ENCODE assay signal across 11 cellular contexts in the genomic region with DNA sequence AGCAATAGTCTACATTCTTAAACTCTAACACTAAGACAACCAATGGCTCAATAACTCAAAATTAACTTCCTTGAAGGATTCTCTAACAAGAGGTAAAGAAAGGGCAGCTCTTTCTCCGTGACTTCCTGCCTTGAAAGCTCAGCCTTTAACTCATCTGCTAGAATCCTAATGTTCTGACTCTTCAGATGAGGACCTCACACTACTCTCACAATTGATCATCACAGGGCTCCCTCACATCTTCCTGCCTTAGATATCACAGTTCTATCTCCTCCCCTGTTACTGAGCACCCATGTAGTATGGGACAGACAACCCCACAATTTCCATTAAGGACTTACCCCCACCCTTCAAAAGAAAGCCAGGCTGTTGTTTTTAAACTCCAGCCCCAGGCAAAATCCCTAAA. TPM values are rescaled to one million over a fixed set of nuclear protein-coding genes. Genes with fewer than 3 reads are reported as not detected.
DNase-seq lines count a peak whose midpoint lies in the region; ATAC-seq and TF ChIP-seq lines count a peak whose summit lies in the region.
"Had no signal": no experiment of that assay in that cellular context is flagged by ENCODE, and none has a peak within 500 bp of the region (broad histone marks: within the 10 kb centered on the region; RNA-seq: fewer than 3 reads in every experiment).

No MANE protein-coding gene starts in this region.

- no peak overlapping the region for H3K27ac ChIP-seq in coronary artery
- H3K27ac ChIP-seq: BLaER1, vagina had no signal

- no peak overlapping the region for H3K4me3 ChIP-seq in coronary artery
- H3K4me3 ChIP-seq: BLaER1, vagina had no signal

- TF ChIP-seq CTCF in coronary artery (IDR thresholded peaks at IDR 0.05) = no peak

- H3K9me3 Mint-ChIP-seq in activated naive CD8-positive, alpha-beta T cell treated with anti-CD3 and anti-CD28 coated beads for 36 hours = no peaks in the 10 kb centered on the region

- H3K27ac Mint-ChIP-seq in activated naive CD8-positive, alpha-beta T cell treated with anti-CD3 and anti-CD28 coated beads for 36 hours = peak overlapping the region; percentile 82

- H3K4me3 Mint-ChIP-seq in activated naive CD8-positive, alpha-beta T cell treated with anti-CD3 and anti-CD28 coated beads for 36 hours = peak overlapping the region; percentile 60

- peak; percentile 27 for DNase-seq in stimulated activated CD4-positive, alpha-beta T cell treated with anti-CD3 and anti-CD28 coated beads, Interleukin-4, amount 100 ng/mL, for 24 hours
- DNase-seq in stimulated activated CD4-positive, alpha-beta T cell treated with anti-CD3 and anti-CD28 coated beads, Interleukin-4, amount 100 ng/mL, for 4 hours = no peak
- peak; percentile 14 for DNase-seq in activated naive CD8-positive, alpha-beta T cell treated with anti-CD3 and anti-CD28 coated beads for 36 hours
- DNase-seq in cerebellar cortex (ENCODE audit: low spot score) = no peak
- no peak for DNase-seq in coronary artery (ENCODE audit: low spot score)
- DNase-seq in RKO (ENCODE audit: low spot score) = no peak
- no peak for DNase-seq in DMS79 treated with DMSO at 0.1 percent for 48 hours (lab: John Stamatoyannopoulos, UW)
- DNase-seq: T1000 had no signal

- H3K4me1 Mint-ChIP-seq in activated naive CD8-positive, alpha-beta T cell treated with anti-CD3 and anti-CD28 coated beads for 36 hours = peaks cover 58% of the 10 kb centered on the region

- peaks cover 11% of the 10 kb centered on the region for H3K36me3 Mint-ChIP-seq in activated naive CD8-positive, alpha-beta T cell treated with anti-CD3 and anti-CD28 coated beads for 36 hours

- H3K27me3 Mint-ChIP-seq in activated naive CD8-positive, alpha-beta T cell treated with anti-CD3 and anti-CD28 coated beads for 36 hours = no peaks in the 10 kb centered on the region

- ATAC-seq in HG02678 (IDR thresholded peaks at IDR 0.05; ENCODE audit: unreplicated experiment) = peak; percentile 64

RNA-seq across cellular contexts. Expression of a gene that starts 33.5 kb away (rescaled TPM):
- 10 to 100 TPM; 13.5 to 14.1 TPM for total RNA-seq in activated naive CD8-positive, alpha-beta T cell treated with anti-CD3 and anti-CD28 coated beads for 36 hours

Comparison
In these comparisons a context has a peak if more than half of its experiments do, and no peak if none do; other contexts are left out.
1. DNase-seq: peak in stimulated activated CD4-positive, alpha-beta T cell treated with anti-CD3 and anti-CD28 coated beads, Interleukin-4, amount 100 ng/mL, for 24 hours (single experiment) and activated naive CD8-positive, alpha-beta T cell treated with anti-CD3 and anti-CD28 coated beads for 36 hours (single experiment); none in stimulated activated CD4-positive, alpha-beta T cell treated with anti-CD3 and anti-CD28 coated beads, Interleukin-4, amount 100 ng/mL, for 4 hours (0 of 2), cerebellar cortex (single experiment), coronary artery (single experiment), RKO (single experiment) and DMS79 treated with DMSO at 0.1 percent for 48 hours (single experiment).